Comparison of ENCODE assay signal across 18 cellular contexts in the genomic region with DNA sequence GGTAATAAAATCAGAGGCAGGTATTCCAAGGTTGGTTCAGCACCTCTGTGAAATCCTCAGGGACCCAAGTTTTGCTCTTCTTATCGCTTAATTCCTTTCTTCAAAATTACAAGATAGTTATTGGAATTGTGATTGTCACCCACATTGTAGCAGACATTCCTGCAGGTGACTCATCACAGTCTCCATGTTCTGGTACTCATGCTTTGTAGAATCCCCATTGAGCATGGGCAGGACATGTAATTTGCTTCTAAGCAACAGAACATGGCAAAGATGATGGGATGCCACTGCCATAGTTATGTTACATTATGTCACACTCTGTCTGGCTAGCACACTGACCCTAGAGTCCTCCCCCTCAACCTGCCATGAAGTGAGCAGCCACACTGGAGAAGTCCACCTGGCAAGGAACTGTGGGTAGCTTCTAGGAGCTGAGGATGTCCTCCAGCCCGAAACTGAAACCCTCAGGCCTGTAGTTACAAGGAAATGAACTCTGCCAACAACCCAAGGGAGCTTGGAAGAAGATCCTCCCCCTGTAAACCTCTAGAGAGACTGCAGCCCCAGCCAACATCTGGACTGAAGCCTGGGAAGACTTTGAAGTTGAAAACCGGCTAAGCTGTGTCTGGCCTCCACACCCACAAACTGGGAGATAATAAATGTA. TPM values are rescaled to one million over a fixed set of nuclear protein-coding genes. Genes with fewer than 3 reads are reported as not detected.
DNase-seq lines count a peak whose midpoint lies in the region; ATAC-seq, FAIRE-seq and TF ChIP-seq lines count a peak whose summit lies in the region.
"Had no signal": no experiment of that assay in that cellular context is flagged by ENCODE, and none has a peak within 500 bp of the region (broad histone marks: within the 10 kb centered on the region; RNA-seq: fewer than 3 reads in every experiment).

No MANE protein-coding gene starts in this region.

- H3K4me3 ChIP-seq in fibroblast of mammary gland (ENCODE audit: control insufficient read depth, low read depth, low read length): no peak overlapping the region
- no peak overlapping the region for H3K4me3 ChIP-seq in mesendoderm (ENCODE audit: low read length)
- no peak overlapping the region for H3K4me3 ChIP-seq in H7 (ENCODE audit: insufficient read depth, low read depth, low read length)
- H3K4me3 ChIP-seq: lung had no signal

- no CpG with 5 or more reads among the region's 3 CpGs for WGBS in mesendoderm (ENCODE audit: extremely low coverage, insufficient coverage, low lambda C conversion rate)

- no peaks in the 10 kb centered on the region for H3K79me2 ChIP-seq in mesendoderm (ENCODE audit: control insufficient read depth, insufficient read depth, low read length)

- FAIRE-seq in RCC 7860 (lab: Jason Lieb, UNC): no peak
- FAIRE-seq: G401.6 had no signal

- no peaks in the 10 kb centered on the region for H3K79me1 ChIP-seq in mesendoderm (ENCODE audit: low read length)

- no peak overlapping the region for H2BK5ac ChIP-seq in mesendoderm (ENCODE audit: low read length)

- H3K18ac ChIP-seq in mesendoderm (ENCODE audit: low read length): no peak overlapping the region

- no peak overlapping the region for H3K56ac ChIP-seq in mesendoderm (ENCODE audit: low read length)

- TF ChIP-seq CTCF in fibroblast of mammary gland (conservative IDR thresholded peaks at IDR 0.05; ENCODE audit: control insufficient read depth, insufficient read depth, low read depth, low read length) (no peak), GM13976 (IDR thresholded peaks at IDR 0.05; ENCODE audit: borderline replicate concordance, control extremely low read depth, extremely low read depth, insufficient read depth, missing control alignments) (no peak)

- H4K5ac ChIP-seq in mesendoderm (ENCODE audit: low read length): no peak overlapping the region

- no peak overlapping the region for H3K9ac ChIP-seq in mesendoderm (ENCODE audit: low read length)

- H3K4me2 ChIP-seq in mesendoderm (ENCODE audit: low read length): no peak overlapping the region

- H2BK15ac ChIP-seq in mesendoderm (replicated peaks; ENCODE audit: low read depth): no peak overlapping the region

- DNase-seq in ELR (ENCODE audit: low read depth) (peak; percentile 19), RCC 7860 (ENCODE audit: low spot score) (peak; percentile 39), fibroblast of mammary gland (ENCODE audit: low read depth) (peak; percentile 66), mesendoderm (peak; percentile 4), H7 (no peak), GM13976 (ENCODE audit: low spot score) (no peak)
- DNase-seq: activated B cell treated with CpG ODN at 0.5 μM for 24 hours; activated CD4-positive, alpha-beta memory T cell treated with anti-CD3 and anti-CD28 coated beads, Interleukin-2, amount 10 ng/mL, durations not matched to agents 7 days and 5 days; activated naive CD4-positive, alpha-beta T cell treated with anti-CD3 and anti-CD28 coated beads, Interleukin-2, amount 10 ng/mL, durations not matched to agents 7 days and 5 days; activated T-cell treated with anti-CD3 and anti-CD28 coated beads, Interleukin-2, amount 50 U/mL, for 1 hour; immature natural killer cell; NCI-H748 treated with DMSO at 0.1 percent for 48 hours; stimulated activated CD4-positive, alpha-beta T cell treated with anti-CD3 and anti-CD28 coated beads, Interleukin-2, amount 100 ng/mL, for 24 hours; stimulated activated naive CD8-positive, alpha-beta T cell treated with anti-CD3 and anti-CD28 coated beads, Interleukin-15, Interleukin-2, amounts not matched to agents 100 U/mL and 50 U/mL, for 24 hours had no signal

- H3K27me3 ChIP-seq in mesendoderm (ENCODE audit: insufficient read depth, low read length, poor library complexity) (no peaks in the 10 kb centered on the region), H7 (ENCODE audit: control insufficient read depth, insufficient read depth, low read length) (no peaks in the 10 kb centered on the region)

- H3K23ac ChIP-seq in mesendoderm (ENCODE audit: low read length): no peak overlapping the region

- no peak overlapping the region for H2AK5ac ChIP-seq in mesendoderm (ENCODE audit: low read length)

- ATAC-seq in HG02623 (IDR thresholded peaks at IDR 0.05; ENCODE audit: unreplicated experiment) (no peak), HG03159 (IDR thresholded peaks at IDR 0.05; ENCODE audit: unreplicated experiment) (no peak)
- ATAC-seq: stimulated activated naive CD8-positive, alpha-beta T cell treated with anti-CD3 and anti-CD28 coated beads, Interleukin-15, Interleukin-2, amounts not matched to agents 100 U/mL and 50 U/mL, for 24 hours had no signal

- no peak overlapping the region for H3K27ac ChIP-seq in mesendoderm (ENCODE audit: low read depth, low read length)

- no peak overlapping the region for H4K8ac ChIP-seq in mesendoderm (ENCODE audit: low read depth, low read length)

- H2BK120ac ChIP-seq in mesendoderm (ENCODE audit: low read depth, low read length): no peak overlapping the region

- H3K4me1 ChIP-seq in mesendoderm (ENCODE audit: control insufficient read depth, low read depth, low read length): no peaks in the 10 kb centered on the region

- H3K36me3 ChIP-seq in mesendoderm (ENCODE audit: control insufficient read depth, insufficient read depth, low read length) (no peaks in the 10 kb centered on the region), H7 (replicated peaks; ENCODE audit: control insufficient read depth, insufficient read depth, low read length) (no peaks in the 10 kb centered on the region)

- H3K4ac ChIP-seq in mesendoderm (ENCODE audit: low read depth, low read length): no peak overlapping the region

- in situ Hi-C loops in GM13976 (cut with MboI; ENCODE audit: low sequenced_read_pairs, unreplicated experiment): no loop called here

RNA-seq across cellular contexts. Expression of a gene that starts 58.3 kb away (rescaled TPM):
- 0.01 TPM for polyA plus RNA-seq in mesendoderm (2013, experiment 1 of 2)
- polyA plus RNA-seq in mesendoderm (2013, experiment 2 of 2): not detected
- total RNA-seq in H7 (2014; rRNA removed; shearing (Covaris generic)): 0.10 TPM in 1 of 2 replicates, not detected in the other
- total RNA-seq: activated CD4-positive, alpha-beta memory T cell treated with anti-CD3 and anti-CD28 coated beads, Interleukin-2, amount 10 ng/mL, durations not matched to agents 7 days and 5 days had no signal

Comparison
In these comparisons a context has a peak if more than half of its experiments do, and no peak if none do; other contexts are left out.
1. DNase-seq: peak in ELR (single experiment), RCC 7860 (single experiment), fibroblast of mammary gland (single experiment) and mesendoderm (single experiment); none in H7 (single experiment) and GM13976 (single experiment).